Comparison of ENCODE assay signal across 1 cellular context in genomic region chr13:113490496-113491417, GRCh38.
TF ChIP-seq lines count a peak whose summit lies in the region.

Gene DCUN1D2 (minus strand): TSS chr13:113490711. CDS start chr13:113490669, 42 bp downstream.

TF ChIP-seq in WTC11, 78 proteins besides CTCF, POLR2A, EP300 and RAD21 (continued from another document):
- TF ChIP-seq ZNF532 (CRISPR knock-in tag; IDR thresholded peaks at IDR 0.05; ENCODE audit: borderline replicate concordance) (no peak), ZNF281 (CRISPR knock-in tag; IDR thresholded peaks at IDR 0.05) (no peak), GABPB1 (CRISPR knock-in tag; IDR thresholded peaks at IDR 0.05) (peak; percentile 31; the same call in 1 of the 2 replicates), RELA (CRISPR knock-in tag; IDR thresholded peaks at IDR 0.05; ENCODE audit: borderline replicate concordance) (no peak; the same call in 1 of the 2 replicates), JAZF1 (CRISPR knock-in tag; IDR thresholded peaks at IDR 0.05) (no peak), E2F5 (CRISPR knock-in tag; IDR thresholded peaks at IDR 0.05) (peak; percentile 85), TCF7 (CRISPR knock-in tag; IDR thresholded peaks at IDR 0.05; ENCODE audit: low read depth) (no peak), MXD4 (CRISPR knock-in tag; IDR thresholded peaks at IDR 0.05; ENCODE audit: borderline replicate concordance) (no peak), SMAD4 (CRISPR knock-in tag; IDR thresholded peaks at IDR 0.05) (no peak; the same call in 1 of the 2 replicates), NFATC4 (CRISPR knock-in tag; IDR thresholded peaks at IDR 0.05) (no peak), ZNF219 (CRISPR knock-in tag; IDR thresholded peaks at IDR 0.05; ENCODE audit: borderline replicate concordance) (no peak), USF1 (CRISPR knock-in tag; IDR thresholded peaks at IDR 0.05) (0 out of 2 replicates have a peak, but pooled peaks have one; percentile 11), CREM (CRISPR knock-in tag; IDR thresholded peaks at IDR 0.05) (0 out of 2 replicates have a peak, but pooled peaks have one; percentile 36), NR3C1 (CRISPR knock-in tag; conservative IDR thresholded peaks at IDR 0.05; ENCODE audit: low read depth) (no peak), ZNF423 (CRISPR knock-in tag; IDR thresholded peaks at IDR 0.05) (no peak), ZNF232 (CRISPR knock-in tag; IDR thresholded peaks at IDR 0.05) (no peak), AFF4 (CRISPR knock-in tag; IDR thresholded peaks at IDR 0.05; ENCODE audit: borderline replicate concordance) (peak; percentile 30; the same call in 1 of the 2 replicates), FOXK1 (CRISPR knock-in tag; IDR thresholded peaks at IDR 0.05) (peak; percentile 39; the same call in 1 of the 2 replicates), FOXP4 (CRISPR knock-in tag; IDR thresholded peaks at IDR 0.05) (no peak), HMGXB4 (CRISPR knock-in tag; IDR thresholded peaks at IDR 0.05) (peak; percentile 43; the same call in 1 of the 2 replicates), NR1H2 (CRISPR knock-in tag; IDR thresholded peaks at IDR 0.05) (no peak), IRF2 (CRISPR knock-in tag; IDR thresholded peaks at IDR 0.05; ENCODE audit: borderline replicate concordance, low read depth) (no peak), GTF2I (CRISPR knock-in tag; conservative IDR thresholded peaks at IDR 0.05) (no peak), CDX4 (CRISPR knock-in tag; IDR thresholded peaks at IDR 0.05; ENCODE audit: borderline replicate concordance) (no peak), ELF4 (CRISPR knock-in tag; IDR thresholded peaks at IDR 0.05; ENCODE audit: low read depth) (no peak; the same call in 1 of the 2 replicates), ATF3 (CRISPR knock-in tag; conservative IDR thresholded peaks at IDR 0.05) (no peak), ATF1 (CRISPR knock-in tag; IDR thresholded peaks at IDR 0.05) (no peak), ZNF425 (CRISPR knock-in tag; conservative IDR thresholded peaks at IDR 0.05) (no peak), NFE2L1 (CRISPR knock-in tag; IDR thresholded peaks at IDR 0.05) (no peak), MLX (CRISPR knock-in tag; IDR thresholded peaks at IDR 0.05) (no peak), PREB (CRISPR knock-in tag; IDR thresholded peaks at IDR 0.05; ENCODE audit: borderline replicate concordance) (no peak)
